Comparison of ENCODE assay signal across 21 cellular contexts in genomic region chr6:101668496-101668895, GRCh38.
A peak's percentile ranks its signal among the peaks of the same experiment; 100 is the strongest.
DNase-seq lines count a peak whose midpoint lies in the region; ATAC-seq and TF ChIP-seq lines count a peak whose summit lies in the region.
"Had no signal": no experiment of that assay in that cellular context is flagged by ENCODE, and none has a peak within 500 bp of the region (broad histone marks: within the 10 kb centered on the region; RNA-seq: fewer than 3 reads in every experiment).

No MANE protein-coding gene starts in this region.

- POLR2A ChIA-PET in IMR-90 (lab: Charles Lee; ENCODE audit: unreplicated experiment), result interaction anchor here (0.5 kb wide), 1 partner anchor 123 kb away, joined by 3 read pairs; no protein-coding TSS in a partner anchor
- POLR2A ChIA-PET in RWPE1 (lab: Yijun Ruan, JAX; ENCODE audit: low non-redundant PET), result no interaction called here

- no TSS peak for BruUV-seq in IMR-90 (replicated peaks; lab: Mats Ljungman, UMichigan)

- ATAC-seq in IMR-90 (ENCODE audit: low read depth), result no peak
- no peak for ATAC-seq in left lobe of liver
- ATAC-seq: activated T-cell treated with anti-CD3 and anti-CD28 coated beads, Interleukin-2, amount 50 U/mL, for 4 hours; HCT116; natural killer cell treated with Interleukin-12 subunit alpha and Interleukin-12 subunit beta and Interleukin-15 and Interleukin-18, amount 100 ng/mL, for 72 hours; stimulated activated naive B cell treated with anti-CD40 and anti-IgM and Interleukin-4, amounts not matched to agents 10 μg/mL and 1 μg/mL and 100 μg/mL, for 72 hours had no signal

- no peak overlapping the region for H3K14ac ChIP-seq in IMR-90 (replicated peaks; ENCODE audit: low read depth, low read length)

- H3K36me3 ChIP-seq in IMR-90 (ENCODE audit: control insufficient read depth, insufficient read depth, low read length), result no peaks in the 10 kb centered on the region

- H3K4me3 ChIP-seq in IMR-90 (ENCODE audit: insufficient read depth, low read depth, low read length) (no peak overlapping the region), fibroblast of the aortic adventitia (ENCODE audit: low read depth, low read length) (no peak overlapping the region)
- H3K4me3 ChIP-seq: PC-9, SK-N-MC had no signal

- H3K4me1 ChIP-seq in IMR-90 (ENCODE audit: control insufficient read depth, insufficient read depth, low read length), result peaks cover 3% of the 10 kb centered on the region; the same call in 1 of the 2 replicates
- H3K4me1 ChIP-seq: parathyroid adenoma had no signal

- H3K56ac ChIP-seq in IMR-90 (ENCODE audit: extremely low read depth, insufficient read depth, low read length), result no peak overlapping the region

- H2BK120ac ChIP-seq in IMR-90 (ENCODE audit: low read depth, low read length), result no peak overlapping the region

- no peak overlapping the region for H3K4me2 ChIP-seq in IMR-90 (ENCODE audit: low read depth, low read length)
- H3K4me2 ChIP-seq: PC-9 had no signal

- H3K23ac ChIP-seq in IMR-90 (ENCODE audit: low read depth, low read length), result no peak overlapping the region

- no peak overlapping the region for H2BK20ac ChIP-seq in IMR-90 (ENCODE audit: low read depth, low read length)

- in situ Hi-C loops in IMR-90 (cut with MboI; ENCODE audit: low sequenced_read_pairs), result no loop called here

- dilution Hi-C loops in IMR-90 (cut with HindIII; ENCODE audit: low sequenced_read_pairs, unreplicated experiment), result no loop called here

- TF ChIP-seq RAD21 in IMR-90 (IDR thresholded peaks at IDR 0.05; ENCODE audit: low read length), result no peak

- H2AFZ ChIP-seq in IMR-90 (replicated peaks; ENCODE audit: low read length, poor library complexity), result no peak overlapping the region
- H2AFZ ChIP-seq: parathyroid adenoma, PC-9 had no signal

- H2AK9ac ChIP-seq in IMR-90 (replicated peaks; ENCODE audit: low read depth, low read length, poor library complexity), result no peak overlapping the region

- H3K9me1 ChIP-seq in IMR-90 (ENCODE audit: insufficient read depth, low read length), result no peaks in the 10 kb centered on the region

- H3K27me3 ChIP-seq in IMR-90 (ENCODE audit: control insufficient read depth, insufficient read depth, low read length), result no peaks in the 10 kb centered on the region

- TF ChIP-seq CTCF in IMR-90 (conservative IDR thresholded peaks at IDR 0.05; ENCODE audit: low read depth, low read length) (no peak), RWPE1 (conservative IDR thresholded peaks at IDR 0.05; ENCODE audit: low read depth) (no peak), fibroblast of the aortic adventitia (IDR thresholded peaks at IDR 0.05; ENCODE audit: insufficient read depth, low read length) (no peak)

- H3K79me1 ChIP-seq in IMR-90 (ENCODE audit: low read depth in 1 of 2, low read length in 2 of 2), result 0 out of 4 replicates have a peak, but pooled peaks cover 0 to 3% of the 10 kb centered on the region in 2 experiments

- H4K20me1 ChIP-seq in IMR-90 (ENCODE audit: insufficient read depth, low read length), result no peaks in the 10 kb centered on the region

- no peak for DNase-seq in IMR-90
- DNase-seq in NCI-H187 treated with DMSO at 0.1 percent for 48 hours (lab: John Stamatoyannopoulos, UW), result peak; percentile 68
- peak; percentile 75 for DNase-seq in RWPE1 (ENCODE audit: low spot score)
- peak; percentile 34 for DNase-seq in fibroblast of the aortic adventitia (ENCODE audit: low read depth)
- no peak for DNase-seq in DMS79 (lab: John Stamatoyannopoulos, UW)
- DNase-seq in left lobe of liver (ENCODE audit: low spot score), result no peak
- DNase-seq in activated CD8-positive, alpha-beta memory T cell treated with anti-CD3 and anti-CD28 coated beads, Interleukin-2, amount 50 U/mL, for 48 hours, result no peak
- DNase-seq: activated B cell treated with CpG ODN at 0.5 μM for 24 hours; activated CD4-positive, alpha-beta memory T cell treated with anti-CD3 and anti-CD28 coated beads, Interleukin-2, amount 10 ng/mL, durations not matched to agents 7 days and 5 days; activated naive CD4-positive, alpha-beta T cell treated with anti-CD3 and anti-CD28 coated beads, Interleukin-2, amount 50 U/mL, for 16 hours; activated T-cell treated with anti-CD3 and anti-CD28 coated beads, Interleukin-2, amount 50 U/mL, for 4 hours; CD8-positive, alpha-beta memory T cell; KBM-7; MV-4-11; NCI-H526 treated with DMSO at 0.1 percent for 48 hours; PC-9; stimulated activated naive B cell treated with anti-CD40 and anti-IgM and Interleukin-4, amounts not matched to agents 10 μg/mL and 1 μg/mL and 100 μg/mL, for 72 hours had no signal

- H3K9me3 ChIP-seq in IMR-90 (ENCODE audit: control insufficient read depth, insufficient read depth, low read length), result no peaks in the 10 kb centered on the region

- H3K27ac ChIP-seq in IMR-90 (ENCODE audit: insufficient read depth, low read length) (no peak overlapping the region), RWPE1 (no peak overlapping the region)
- H3K27ac ChIP-seq: parathyroid adenoma, PC-9 had no signal

- no peak overlapping the region for H3K18ac ChIP-seq in IMR-90 (ENCODE audit: low read depth, low read length)

- no peak for TF ChIP-seq POLR2A in IMR-90 (IDR thresholded peaks at IDR 0.05; ENCODE audit: low read depth, low read length)

- H4K5ac ChIP-seq in IMR-90 (ENCODE audit: low read depth, low read length), result peak overlapping the region; percentile 19; the same call in 1 of the 2 replicates

- H2BK15ac ChIP-seq in IMR-90 (ENCODE audit: low read depth, low read length), result no peak overlapping the region

- no CpG with 5 or more reads among the region's 2 CpGs for WGBS in IMR-90 (ENCODE audit: extremely low coverage in 2 of 2, insufficient read length in 1 of 2), 2 experiments

- H4K91ac ChIP-seq in IMR-90 (ENCODE audit: insufficient read depth, low read depth, low read length), result no peak overlapping the region

- CTCF ChIA-PET in IMR-90 (lab: Yijun Ruan, JAX), result interaction anchor here (0.6 kb wide), 1 partner anchor 23 kb away, joined by 3 read pairs; no protein-coding TSS in a partner anchor
- CTCF ChIA-PET in RWPE1 (lab: Yijun Ruan, JAX), result interaction anchor here (0.6 to 0.9 kb wide), 3 partner anchors 211 to 371 kb away, joined by 3 to 5 read pairs (median 3); no protein-coding TSS in a partner anchor

- H3K9ac ChIP-seq in IMR-90 (ENCODE audit: low read depth, low read length), result no peak overlapping the region
- H3K9ac ChIP-seq: parathyroid adenoma had no signal

- H2BK5ac ChIP-seq in IMR-90 (ENCODE audit: low read depth, low read length, poor library complexity, severe bottlenecking), result no peak overlapping the region

- H4K8ac ChIP-seq in IMR-90 (ENCODE audit: low read depth in 2 of 2, low read length in 2 of 2), result no peak overlapping the region

- H3K4ac ChIP-seq in IMR-90 (ENCODE audit: low read depth, low read length), result no peak overlapping the region

- H2AK5ac ChIP-seq in IMR-90 (ENCODE audit: low read depth, low read length), result no peak overlapping the region

- intact Hi-C loops in IMR-90 (cut with micrococcal nuclease), result no loop called here

TF ChIP-seq in IMR-90, 13 proteins besides CTCF, POLR2A, EP300 and RAD21:
- TF ChIP-seq SMC3 (IDR thresholded peaks at IDR 0.05; ENCODE audit: low read depth, low read length) (no peak), ELK1 (IDR thresholded peaks at IDR 0.05; ENCODE audit: borderline replicate concordance, low read depth, low read length) (no peak), BHLHE40 (IDR thresholded peaks at IDR 0.05; ENCODE audit: low read depth, low read length) (no peak), USF2 (IDR thresholded peaks at IDR 0.05; ENCODE audit: low read depth, low read length) (no peak), RCOR1 (IDR thresholded peaks at IDR 0.05; ENCODE audit: insufficient replicate concordance, low read length) (no peak), MXI1 (IDR thresholded peaks at IDR 0.05; ENCODE audit: borderline replicate concordance, low read depth, low read length) (no peak), MAFK (IDR thresholded peaks at IDR 0.05; ENCODE audit: low read depth, low read length) (no peak), NFE2L2 (IDR thresholded peaks at IDR 0.05; ENCODE audit: low read depth, low read length) (no peak), MAZ (IDR thresholded peaks at IDR 0.05; ENCODE audit: borderline replicate concordance, low read depth, low read length) (no peak)

Comparison
In these comparisons a context has a peak if more than half of its experiments do, and no peak if none do; other contexts are left out.
1. DNase-seq: peak in NCI-H187 treated with DMSO at 0.1 percent for 48 hours (single experiment), RWPE1 (single experiment) and fibroblast of the aortic adventitia (single experiment); none in IMR-90 (single experiment), DMS79 (single experiment), left lobe of liver (single experiment) and activated CD8-positive, alpha-beta memory T cell treated with anti-CD3 and anti-CD28 coated beads, Interleukin-2, amount 50 U/mL, for 48 hours (single experiment).